ENCODE assay signal across 9 cellular contexts in genomic region chr12:121581681-121582439, GRCh38. TPM values are rescaled to one million over a fixed set of nuclear protein-coding genes. Genes with fewer than 3 reads are reported as not detected.
A peak's percentile ranks its signal among the peaks of the same experiment; 100 is the strongest.
DNase-seq lines count a peak whose midpoint lies in the region; ATAC-seq, FAIRE-seq and TF ChIP-seq lines count a peak whose summit lies in the region.
"Had no signal": no experiment of that assay in that cellular context is flagged by ENCODE, and none has a peak within 500 bp of the region (broad histone marks: within the 10 kb centered on the region; RNA-seq: fewer than 3 reads in every experiment).

No MANE protein-coding gene starts in this region.

- peaks cover 14% of the 10 kb centered on the region for H3K79me2 ChIP-seq in GM12878 (ENCODE audit: control insufficient read depth, insufficient read depth, low read length)

- H3K9ac ChIP-seq in GM12878 (ENCODE audit: control insufficient read depth, insufficient read depth, low read length) (peak overlapping the region; percentile 64), stomach smooth muscle (ENCODE audit: low read length in 2 of 2) (peak overlapping the region; percentile 66 to 69)
- H3K9ac ChIP-seq: KMS-11 had no signal

- peak; percentile 74 for DNase-seq in CD1c-positive myeloid dendritic cell (ENCODE audit: extremely low spot score)
- peak; percentile 53 for DNase-seq in M059J (ENCODE audit: low read depth)
- DNase-seq in GM12878 (ENCODE audit: low read depth, low spot score): no peak
- DNase-seq in iris pigment epithelial cell (ENCODE audit: low read depth): peak; percentile 14
- DNase-seq in foreskin melanocyte: no peak
- no peak for DNase-seq in HuH-7 (ENCODE audit: low spot score)

- H3K27me3 ChIP-seq in GM12878 (replicated peaks in 1 of 2; ENCODE audit: control insufficient read depth in 2 of 2, insufficient read depth in 2 of 2, low read length in 1 of 2): no peaks in the 10 kb centered on the region
- H3K27me3 ChIP-seq in stomach smooth muscle (ENCODE audit: control insufficient read depth in 1 of 2, insufficient read depth in 2 of 2, low read length in 2 of 2): no peaks in the 10 kb centered on the region

- 66% methylated on average over 17 of the region's 17 CpGs for WGBS in GM12878 (ENCODE audit: insufficient coverage, insufficient replicate concordance, low lambda C conversion rate, missing lambda C conversion rate)

- TF ChIP-seq RAD21 in GM12878 (IDR thresholded peaks at IDR 0.05; ENCODE audit: insufficient read depth, low read depth, low read length): no peak

- 0 out of 2 replicates have a peak, but pooled peaks have one; percentile 23 for TF ChIP-seq POLR2A in GM12878 (IDR thresholded peaks at IDR 0.05; ENCODE audit: low read depth, low read length)

- no peak for FAIRE-seq in GM12878 (lab: Jason Lieb, UNC)

- H3K36me3 ChIP-seq in GM12878 (ENCODE audit: control insufficient read depth in 2 of 2, insufficient read depth in 2 of 2, low read length in 1 of 2): no peaks in the 10 kb centered on the region
- no peaks in the 10 kb centered on the region for H3K36me3 ChIP-seq in stomach smooth muscle (ENCODE audit: control insufficient read depth in 2 of 2, insufficient read depth in 2 of 2, low read length in 2 of 2)

- no peak for TF ChIP-seq EP300 in GM12878 (IDR thresholded peaks at IDR 0.05; ENCODE audit: borderline replicate concordance in 1 of 2, control insufficient read depth in 1 of 2, low read depth in 2 of 2, low read length in 2 of 2)

- SMC1A ChIA-PET in GM12878 (lab: Charles Lee; ENCODE audit: uncharacterized antibody, unreplicated experiment): interaction anchor here (0.6 to 7.3 kb wide), 10 partner anchors 11 to 61 kb away, joined by 3 to 40 read pairs (median 3); no protein-coding TSS in a partner anchor

- peaks cover 19% of the 10 kb centered on the region for H3K4me1 ChIP-seq in GM12878 (ENCODE audit: control insufficient read depth, insufficient read depth, low read length)
- H3K4me1 ChIP-seq in stomach smooth muscle (ENCODE audit: control insufficient read depth, insufficient read depth, low read length): peaks cover 42% of the 10 kb centered on the region

- CTCF ChIA-PET in GM12878 (lab: Yijun Ruan, JAX): interaction anchor here (0.6 to 1.5 kb wide), 7 partner anchors 8 to 100 kb away, joined by 3 to 5 read pairs (median 5); no protein-coding TSS in a partner anchor

- intact Hi-C loops in GM12878 (cut with micrococcal nuclease; ENCODE audit: unreplicated experiment): no loop called here

- in situ Hi-C loops in GM12878 (cut with MboI): no loop called here

- H3K4me2 ChIP-seq in GM12878 (ENCODE audit: control insufficient read depth, insufficient read depth): peak overlapping the region; percentile 95

- peak overlapping the region; percentile 77 for H3K4me3 ChIP-seq in GM12878
- H3K4me3 ChIP-seq in stomach smooth muscle (ENCODE audit: low read length in 2 of 2): peak overlapping the region; percentile 75 to 82

- H2AFZ ChIP-seq in GM12878 (ENCODE audit: control insufficient read depth, low read depth, low read length): peak overlapping the region; percentile 53

- peak; percentile 15 for ATAC-seq in GM12878
- ATAC-seq in GM19351 (IDR thresholded peaks at IDR 0.05; ENCODE audit: unreplicated experiment): no peak

- TF ChIP-seq CTCF in GM12878 (IDR thresholded peaks at IDR 0.05 in 2 of 3, conservative IDR thresholded peaks at IDR 0.05 in 1 of 3; ENCODE audit: control insufficient read depth in 2 of 3, extremely low read depth in 1 of 3, insufficient read depth in 1 of 3, low read depth in 3 of 3, low read length in 3 of 3): no peak

- H3K27ac ChIP-seq in GM12878 (ENCODE audit: control insufficient read depth, insufficient read depth) (peak overlapping the region; percentile 59; the same call in 1 of the 2 replicates), stomach smooth muscle (ENCODE audit: low read length) (peak overlapping the region; percentile 77)
- H3K27ac ChIP-seq: KMS-11 had no signal

- BruUV-seq in GM12878 (replicated peaks; lab: Mats Ljungman, UMichigan): no TSS peak

- POLR2A ChIA-PET in GM12878 (lab: Charles Lee): interaction anchor here (0.5 to 8.1 kb wide), 8 partner anchors 8 to 157 kb away, joined by 3 to 87 read pairs (median 5); no protein-coding TSS in a partner anchor

- RAD21 ChIA-PET in GM12878 (lab: Charles Lee; ENCODE audit: unreplicated experiment): interaction anchor here (1.1 to 3.8 kb wide), 4 partner anchors 9 to 49 kb away, joined by 4 to 31 read pairs (median 16); partner anchors contain the start of gene ORAI1

- no peaks in the 10 kb centered on the region for H4K20me1 ChIP-seq in GM12878 (ENCODE audit: control insufficient read depth, insufficient read depth)

- H3K9me3 ChIP-seq in GM12878 (replicated peaks; ENCODE audit: control insufficient read depth, insufficient read depth, low read length) (no peaks in the 10 kb centered on the region), stomach smooth muscle (ENCODE audit: control insufficient read depth in 2 of 2, low read length in 2 of 2) (no peaks in the 10 kb centered on the region)

TF ChIP-seq in GM12878, 131 proteins besides CTCF, POLR2A, EP300 and RAD21 (continues in another document):
- TF ChIP-seq USF1 (IDR thresholded peaks at IDR 0.05; ENCODE audit: borderline replicate concordance, extremely low read length, insufficient read depth, low read depth, low read length) (peak; percentile 43), ZNF384 (IDR thresholded peaks at IDR 0.05; ENCODE audit: borderline replicate concordance, low read depth, low read length) (peak; percentile 77; the same call in 1 of the 2 replicates), KLF5 (IDR thresholded peaks at IDR 0.05; ENCODE audit: partially characterized antibody) (no peak), MLLT1 (IDR thresholded peaks at IDR 0.05) (peak; percentile 79), CEBPB (IDR thresholded peaks at IDR 0.05; ENCODE audit: borderline replicate concordance in 1 of 2, low read depth in 2 of 2, low read length in 2 of 2) (no peak), ATF7 (IDR thresholded peaks at IDR 0.05; ENCODE audit: low read depth) (no peak), POLR2AphosphoS2 (IDR thresholded peaks at IDR 0.05; ENCODE audit: low read depth, low read length) (no peak), ETV6 (conservative IDR thresholded peaks at IDR 0.05 in 1 of 2, IDR thresholded peaks at IDR 0.05 in 1 of 2; ENCODE audit: borderline replicate concordance in 1 of 2, low read depth in 1 of 2) (no peak)

RNA-seq across cellular contexts. Expression of gene KDM2B, which starts 1.0 kb away (rescaled TPM):
- 17.0 and 30.1 TPM in 2 replicates for total RNA-seq in M059J (2014; rRNA removed; shearing (Covaris generic))
- total RNA-seq in GM12878 (2013; cell fraction: nucleolus; rRNA removed): 634 and 686 TPM in 2 replicates
- 57.9 and 62.9 TPM in 2 replicates for total RNA-seq in GM12878 (2014; rRNA removed)
- total RNA-seq in GM12878 (2014; rRNA removed; fragmentation: Illumina TruSeq; extraction: Trizol): 33.0 and 34.1 TPM in 2 replicates
- total RNA-seq in GM12878 (2021): 76.3 and 87.6 TPM in 2 replicates
- polyA plus RNA-seq in GM12878 (2011; ENCODE audit: low read depth): 76.8 TPM
- polyA plus RNA-seq in GM12878 (2011; rRNA removed): 67.9 and 124 TPM in 2 replicates
- 103 and 121 TPM in 2 replicates for polyA plus RNA-seq in GM12878 (2011; cell fraction: cytosol; rRNA removed)
- polyA plus RNA-seq in GM12878 (2011; cell fraction: nucleus; rRNA removed): 380 and 393 TPM in 2 replicates
- polyA plus RNA-seq in GM12878 (2012): 81.7 and 83.4 TPM in 2 replicates
- 31.7 and 46.7 TPM in 2 replicates for polyA plus RNA-seq in GM12878 (2014; fragmentation: Illumina TruSeq; extraction: Trizol)
- 10 to 100 TPM; 13.6 to 14.7 TPM for polyA plus RNA-seq in GM12878 (2014; fragmentation: Nextera tagmentation; extraction: Ambion mirVana)
- 72.8 and 77.4 TPM in 2 replicates for polyA plus RNA-seq in GM12878 (2014; rRNA removed)
- polyA plus RNA-seq in GM12878 (2016; fragmentation: Nextera tagmentation; extraction: Ambion mirVana): 10 to 100 TPM; 31.8 to 34.0 TPM
- 395 and 503 TPM in 2 replicates for polyA minus RNA-seq in GM12878 (2011; rRNA and poly(A)+ RNA removed)
- polyA minus RNA-seq in GM12878 (2011; cell fraction: cytosol; rRNA and poly(A)+ RNA removed): 82.7 and 85.4 TPM in 2 replicates
- polyA minus RNA-seq in GM12878 (2011; cell fraction: nucleus; rRNA and poly(A)+ RNA removed): 171 and 227 TPM in 2 replicates

RNA-seq across cellular contexts. Expression of gene ORAI1, which starts 44.5 kb away (rescaled TPM):
- total RNA-seq in M059J (2014; rRNA removed; shearing (Covaris generic)): 18.1 and 20.6 TPM in 2 replicates
- total RNA-seq in GM12878 (2013; cell fraction: nucleolus; rRNA removed): 13.1 and 15.8 TPM in 2 replicates
- total RNA-seq in GM12878 (2014; rRNA removed) (9.7 and 16.4 TPM in 2 replicates), GM12878 (2014; rRNA removed; fragmentation: Illumina TruSeq; extraction: Trizol) (7.1 and 8.2 TPM in 2 replicates), GM12878 (2021) (31.0 and 32.2 TPM in 2 replicates)
- polyA plus RNA-seq in GM12878 (2011; ENCODE audit: low read depth): 6.5 TPM
- polyA plus RNA-seq in GM12878 (2011; rRNA removed) (4.8 and 15.3 TPM in 2 replicates), GM12878 (2014; fragmentation: Illumina TruSeq; extraction: Trizol) (2.6 and 6.5 TPM in 2 replicates), GM12878 (2014; fragmentation: Nextera tagmentation; extraction: Ambion mirVana) (1 to 10 TPM; 5.5 to 6.1 TPM), GM12878 (2014; rRNA removed) (33.1 and 39.2 TPM in 2 replicates), GM12878 (2016; fragmentation: Nextera tagmentation; extraction: Ambion mirVana) (10 to 100 TPM in 1 of 2 experiments, 1 to 10 TPM in 1; 7.7 to 25.1 TPM)
- polyA plus RNA-seq in GM12878 (2011; cell fraction: cytosol; rRNA removed): 28.4 and 36.0 TPM in 2 replicates
- polyA plus RNA-seq in GM12878 (2011; cell fraction: nucleus; rRNA removed): 20.8 and 24.1 TPM in 2 replicates
- polyA plus RNA-seq in GM12878 (2012): 21.7 and 23.1 TPM in 2 replicates
- 21.7 and 34.6 TPM in 2 replicates for polyA minus RNA-seq in GM12878 (2011; rRNA and poly(A)+ RNA removed)
- 25.1 and 28.5 TPM in 2 replicates for polyA minus RNA-seq in GM12878 (2011; cell fraction: cytosol; rRNA and poly(A)+ RNA removed)
- 7.7 and 21.1 TPM in 2 replicates for polyA minus RNA-seq in GM12878 (2011; cell fraction: nucleus; rRNA and poly(A)+ RNA removed)

Comparison
In these comparisons a context has a peak if more than half of its experiments do, and no peak if none do; other contexts are left out.
1. DNase-seq: peak in CD1c-positive myeloid dendritic cell (single experiment), M059J (single experiment) and iris pigment epithelial cell (single experiment); none in GM12878 (single experiment), foreskin melanocyte (single experiment) and HuH-7 (single experiment).